1 cellular context compared by ENCODE assay signal in the genomic region with DNA sequence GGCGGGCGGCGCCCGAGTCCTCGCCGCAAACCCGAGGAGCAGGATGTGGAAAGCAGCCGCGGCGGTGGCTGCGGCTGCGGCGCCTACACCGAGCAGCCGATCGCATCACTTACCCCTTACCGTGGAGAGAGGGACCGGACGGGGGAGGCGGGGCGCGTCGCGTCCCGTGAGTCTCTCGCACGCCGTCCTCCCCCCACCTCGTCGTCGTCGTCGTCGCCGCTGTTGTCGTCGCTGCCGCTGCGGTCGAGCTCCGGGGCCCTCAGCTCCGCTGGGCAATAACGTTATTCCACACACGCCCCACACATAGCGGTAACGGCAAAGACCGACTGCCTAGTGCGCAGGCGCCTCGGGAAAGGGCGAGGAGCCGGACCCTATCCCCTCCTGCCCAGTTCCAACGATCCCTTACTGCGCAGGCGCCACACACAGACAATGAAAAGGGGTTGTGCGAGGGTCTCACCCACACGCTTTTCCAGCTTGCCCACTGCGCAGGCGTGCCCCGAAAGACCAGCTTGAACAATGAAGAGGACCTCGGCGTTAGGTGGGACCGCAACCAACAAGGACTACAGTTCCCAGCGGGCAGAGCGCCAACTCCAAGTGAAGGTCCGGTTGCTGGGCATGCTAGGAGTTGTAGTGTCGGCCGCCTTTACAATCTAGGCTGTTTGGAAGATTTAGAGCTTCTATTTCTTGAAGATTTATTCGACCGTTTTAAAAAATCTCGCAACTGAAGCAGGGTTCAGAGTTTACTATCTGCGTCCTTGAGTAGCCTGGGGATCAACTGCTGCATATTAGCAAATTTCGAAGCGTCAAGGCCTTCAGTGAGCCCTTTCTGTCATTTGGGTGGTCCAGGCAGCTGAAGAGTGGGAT.
TF ChIP-seq lines count a peak whose summit lies in the region.

A gene (minus strand): TSS at position 355 of the 864 bp plus-strand sequence. CDS start 30,001 bp downstream, outside the sequence.

TF ChIP-seq in K562, 482 proteins besides CTCF, POLR2A, EP300 and RAD21 (continued from another document and continues in another):
- TF ChIP-seq, protein P1, sequence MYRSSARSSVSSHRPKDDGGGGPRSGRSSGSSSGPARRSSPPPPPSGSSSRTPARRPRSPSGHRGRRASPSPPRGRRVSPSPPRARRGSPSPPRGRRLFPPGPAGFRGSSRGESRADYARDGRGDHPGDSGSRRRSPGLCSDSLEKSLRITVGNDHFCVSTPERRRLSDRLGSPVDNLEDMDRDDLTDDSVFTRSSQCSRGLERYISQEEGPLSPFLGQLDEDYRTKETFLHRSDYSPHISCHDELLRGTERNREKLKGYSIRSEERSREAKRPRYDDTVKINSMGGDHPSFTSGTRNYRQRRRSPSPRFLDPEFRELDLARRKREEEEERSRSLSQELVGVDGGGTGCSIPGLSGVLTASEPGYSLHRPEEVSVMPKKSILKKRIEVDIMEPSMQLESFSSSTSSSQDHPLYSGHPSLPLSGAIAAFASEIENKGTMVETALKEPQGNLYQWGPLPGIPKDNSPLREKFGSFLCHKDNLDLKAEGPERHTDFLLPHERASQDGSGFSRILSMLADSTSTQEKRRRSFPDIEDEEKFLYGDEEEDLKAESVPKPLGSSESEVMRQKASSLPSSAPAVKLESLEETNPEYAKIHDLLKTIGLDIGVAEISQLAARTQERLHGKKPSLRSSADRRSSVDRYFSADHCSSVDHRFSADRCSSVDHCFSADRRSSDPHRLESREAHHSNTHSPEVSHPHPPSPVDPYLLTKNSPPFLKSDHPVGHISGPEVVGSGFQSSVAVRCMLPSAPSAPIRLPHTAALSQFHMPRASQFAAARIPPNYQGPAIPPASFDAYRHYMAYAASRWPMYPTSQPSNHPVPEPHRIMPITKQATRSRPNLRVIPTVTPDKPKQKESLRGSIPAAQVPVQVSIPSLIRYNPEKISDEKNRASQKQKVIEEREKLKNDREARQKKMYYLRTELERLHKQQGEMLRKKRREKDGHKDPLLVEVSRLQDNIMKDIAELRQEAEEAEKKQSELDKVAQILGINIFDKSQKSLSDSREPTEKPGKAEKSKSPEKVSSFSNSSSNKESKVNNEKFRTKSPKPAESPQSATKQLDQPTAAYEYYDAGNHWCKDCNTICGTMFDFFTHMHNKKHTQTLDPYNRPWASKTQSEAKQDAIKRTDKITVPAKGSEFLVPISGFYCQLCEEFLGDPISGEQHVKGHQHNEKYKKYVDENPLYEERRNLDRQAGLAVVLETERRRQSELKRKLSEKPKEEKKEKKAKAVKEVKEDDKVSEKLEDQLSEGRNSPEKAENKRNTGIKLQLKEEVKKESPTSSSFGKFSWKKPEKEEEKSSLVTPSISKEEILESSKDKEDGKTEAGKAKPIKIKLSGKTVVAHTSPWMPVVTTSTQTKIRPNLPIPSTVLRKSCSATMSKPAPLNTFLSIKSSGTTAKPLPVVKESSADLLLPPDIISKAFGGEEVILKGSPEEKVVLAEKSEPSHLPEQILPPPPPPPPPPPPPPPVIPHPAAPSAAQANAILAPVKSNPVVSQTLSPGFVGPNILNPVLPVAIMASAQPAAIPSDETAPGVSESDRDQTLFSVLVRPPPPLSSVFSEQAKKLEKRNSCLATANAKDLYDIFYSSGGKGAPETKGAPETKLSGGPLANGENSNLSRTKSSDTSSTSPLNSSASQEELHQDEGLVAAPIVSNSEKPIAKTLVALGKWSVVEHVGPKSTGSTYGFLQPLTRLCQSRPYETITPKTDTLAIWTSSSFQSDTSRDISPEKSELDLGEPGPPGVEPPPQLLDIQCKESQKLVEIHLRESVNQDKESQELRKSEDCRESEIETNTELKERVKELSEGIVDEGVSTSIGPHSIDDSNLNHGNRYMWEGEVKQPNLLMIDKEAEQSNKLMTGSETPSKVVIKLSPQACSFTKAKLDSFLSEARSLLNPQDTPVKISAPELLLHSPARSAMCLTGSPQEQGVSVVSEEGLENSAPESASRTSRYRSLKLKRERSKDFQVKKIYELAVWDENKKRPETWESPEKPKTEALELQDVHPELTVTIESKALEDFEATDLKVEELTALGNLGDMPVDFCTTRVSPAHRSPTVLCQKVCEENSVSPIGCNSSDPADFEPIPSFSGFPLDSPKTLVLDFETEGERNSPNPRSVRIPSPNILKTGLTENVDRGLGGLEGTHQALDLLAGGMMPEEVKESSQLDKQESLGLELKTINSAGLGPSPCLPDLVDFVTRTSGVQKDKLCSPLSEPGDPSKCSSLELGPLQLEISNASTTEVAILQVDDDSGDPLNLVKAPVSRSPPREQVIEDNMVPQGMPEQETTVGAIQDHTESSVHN (IDR thresholded peaks at IDR 0.05; ENCODE audit: borderline replicate concordance in 1 of 2, low read depth in 1 of 2) = no peak
- TF ChIP-seq ZBTB1 (CRISPR knock-in tag; IDR thresholded peaks at IDR 0.05; ENCODE audit: borderline replicate concordance, low read depth) = peak; percentile 97
- TF ChIP-seq, protein P2, sequence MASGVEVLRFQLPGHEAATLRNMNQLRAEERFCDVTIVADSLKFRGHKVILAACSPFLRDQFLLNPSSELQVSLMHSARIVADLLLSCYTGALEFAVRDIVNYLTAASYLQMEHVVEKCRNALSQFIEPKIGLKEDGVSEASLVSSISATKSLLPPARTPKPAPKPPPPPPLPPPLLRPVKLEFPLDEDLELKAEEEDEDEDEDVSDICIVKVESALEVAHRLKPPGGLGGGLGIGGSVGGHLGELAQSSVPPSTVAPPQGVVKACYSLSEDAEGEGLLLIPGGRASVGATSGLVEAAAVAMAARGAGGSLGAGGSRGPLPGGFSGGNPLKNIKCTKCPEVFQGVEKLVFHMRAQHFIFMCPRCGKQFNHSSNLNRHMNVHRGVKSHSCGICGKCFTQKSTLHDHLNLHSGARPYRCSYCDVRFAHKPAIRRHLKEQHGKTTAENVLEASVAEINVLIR (CRISPR knock-in tag; IDR thresholded peaks at IDR 0.05) = peak; percentile 73
- TF ChIP-seq, protein P3, sequence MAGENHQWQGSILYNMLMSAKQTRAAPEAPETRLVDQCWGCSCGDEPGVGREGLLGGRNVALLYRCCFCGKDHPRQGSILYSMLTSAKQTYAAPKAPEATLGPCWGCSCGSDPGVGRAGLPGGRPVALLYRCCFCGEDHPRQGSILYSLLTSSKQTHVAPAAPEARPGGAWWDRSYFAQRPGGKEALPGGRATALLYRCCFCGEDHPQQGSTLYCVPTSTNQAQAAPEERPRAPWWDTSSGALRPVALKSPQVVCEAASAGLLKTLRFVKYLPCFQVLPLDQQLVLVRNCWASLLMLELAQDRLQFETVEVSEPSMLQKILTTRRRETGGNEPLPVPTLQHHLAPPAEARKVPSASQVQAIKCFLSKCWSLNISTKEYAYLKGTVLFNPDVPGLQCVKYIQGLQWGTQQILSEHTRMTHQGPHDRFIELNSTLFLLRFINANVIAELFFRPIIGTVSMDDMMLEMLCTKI (IDR thresholded peaks at IDR 0.05; ENCODE audit: partially characterized antibody) = no peak
- TF ChIP-seq YBX1 (IDR thresholded peaks at IDR 0.05) = no peak
- no peak for TF ChIP-seq ZNF282 (CRISPR knock-in tag; IDR thresholded peaks at IDR 0.05)
- TF ChIP-seq, protein P4, sequence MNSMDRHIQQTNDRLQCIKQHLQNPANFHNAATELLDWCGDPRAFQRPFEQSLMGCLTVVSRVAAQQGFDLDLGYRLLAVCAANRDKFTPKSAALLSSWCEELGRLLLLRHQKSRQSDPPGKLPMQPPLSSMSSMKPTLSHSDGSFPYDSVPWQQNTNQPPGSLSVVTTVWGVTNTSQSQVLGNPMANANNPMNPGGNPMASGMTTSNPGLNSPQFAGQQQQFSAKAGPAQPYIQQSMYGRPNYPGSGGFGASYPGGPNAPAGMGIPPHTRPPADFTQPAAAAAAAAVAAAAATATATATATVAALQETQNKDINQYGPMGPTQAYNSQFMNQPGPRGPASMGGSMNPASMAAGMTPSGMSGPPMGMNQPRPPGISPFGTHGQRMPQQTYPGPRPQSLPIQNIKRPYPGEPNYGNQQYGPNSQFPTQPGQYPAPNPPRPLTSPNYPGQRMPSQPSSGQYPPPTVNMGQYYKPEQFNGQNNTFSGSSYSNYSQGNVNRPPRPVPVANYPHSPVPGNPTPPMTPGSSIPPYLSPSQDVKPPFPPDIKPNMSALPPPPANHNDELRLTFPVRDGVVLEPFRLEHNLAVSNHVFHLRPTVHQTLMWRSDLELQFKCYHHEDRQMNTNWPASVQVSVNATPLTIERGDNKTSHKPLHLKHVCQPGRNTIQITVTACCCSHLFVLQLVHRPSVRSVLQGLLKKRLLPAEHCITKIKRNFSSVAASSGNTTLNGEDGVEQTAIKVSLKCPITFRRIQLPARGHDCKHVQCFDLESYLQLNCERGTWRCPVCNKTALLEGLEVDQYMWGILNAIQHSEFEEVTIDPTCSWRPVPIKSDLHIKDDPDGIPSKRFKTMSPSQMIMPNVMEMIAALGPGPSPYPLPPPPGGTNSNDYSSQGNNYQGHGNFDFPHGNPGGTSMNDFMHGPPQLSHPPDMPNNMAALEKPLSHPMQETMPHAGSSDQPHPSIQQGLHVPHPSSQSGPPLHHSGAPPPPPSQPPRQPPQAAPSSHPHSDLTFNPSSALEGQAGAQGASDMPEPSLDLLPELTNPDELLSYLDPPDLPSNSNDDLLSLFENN (IDR thresholded peaks at IDR 0.05; ENCODE audit: low read depth in 2 of 2, low read length in 2 of 2) = 0 out of 4 replicates have a peak, but pooled peaks of 1 of the 2 experiments have one; percentile 10
- TF ChIP-seq RCOR1 (IDR thresholded peaks at IDR 0.05; ENCODE audit: borderline replicate concordance in 1 of 2, low read depth in 2 of 2, low read length in 2 of 2) = peak in 1 of 2 experiments; percentile 51; a peak in 2 of 4 replicates
- no peak for TF ChIP-seq THRAP3 (IDR thresholded peaks at IDR 0.05; ENCODE audit: borderline replicate concordance)
- TF ChIP-seq, protein P5, sequence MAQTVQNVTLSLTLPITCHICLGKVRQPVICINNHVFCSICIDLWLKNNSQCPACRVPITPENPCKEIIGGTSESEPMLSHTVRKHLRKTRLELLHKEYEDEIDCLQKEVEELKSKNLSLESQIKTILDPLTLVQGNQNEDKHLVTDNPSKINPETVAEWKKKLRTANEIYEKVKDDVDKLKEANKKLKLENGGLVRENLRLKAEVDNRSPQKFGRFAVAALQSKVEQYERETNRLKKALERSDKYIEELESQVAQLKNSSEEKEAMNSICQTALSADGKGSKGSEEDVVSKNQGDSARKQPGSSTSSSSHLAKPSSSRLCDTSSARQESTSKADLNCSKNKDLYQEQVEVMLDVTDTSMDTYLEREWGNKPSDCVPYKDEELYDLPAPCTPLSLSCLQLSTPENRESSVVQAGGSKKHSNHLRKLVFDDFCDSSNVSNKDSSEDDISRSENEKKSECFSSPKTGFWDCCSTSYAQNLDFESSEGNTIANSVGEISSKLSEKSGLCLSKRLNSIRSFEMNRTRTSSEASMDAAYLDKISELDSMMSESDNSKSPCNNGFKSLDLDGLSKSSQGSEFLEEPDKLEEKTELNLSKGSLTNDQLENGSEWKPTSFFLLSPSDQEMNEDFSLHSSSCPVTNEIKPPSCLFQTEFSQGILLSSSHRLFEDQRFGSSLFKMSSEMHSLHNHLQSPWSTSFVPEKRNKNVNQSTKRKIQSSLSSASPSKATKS (CRISPR knock-in tag; IDR thresholded peaks at IDR 0.05) = no peak
- TF ChIP-seq RBM14 (IDR thresholded peaks at IDR 0.05; ENCODE audit: borderline replicate concordance, insufficient read depth, low read depth, low read length) = no peak
- TF ChIP-seq RUNX1 (IDR thresholded peaks at IDR 0.05; ENCODE audit: low read depth) = 0 out of 2 replicates have a peak, but pooled peaks have one; percentile 17
- no peak for TF ChIP-seq SAFB2 (IDR thresholded peaks at IDR 0.05; ENCODE audit: borderline replicate concordance, low read depth, low read length, severe bottlenecking)
- no peak for TF ChIP-seq TAL1 (IDR thresholded peaks at IDR 0.05)
- TF ChIP-seq, protein P6, sequence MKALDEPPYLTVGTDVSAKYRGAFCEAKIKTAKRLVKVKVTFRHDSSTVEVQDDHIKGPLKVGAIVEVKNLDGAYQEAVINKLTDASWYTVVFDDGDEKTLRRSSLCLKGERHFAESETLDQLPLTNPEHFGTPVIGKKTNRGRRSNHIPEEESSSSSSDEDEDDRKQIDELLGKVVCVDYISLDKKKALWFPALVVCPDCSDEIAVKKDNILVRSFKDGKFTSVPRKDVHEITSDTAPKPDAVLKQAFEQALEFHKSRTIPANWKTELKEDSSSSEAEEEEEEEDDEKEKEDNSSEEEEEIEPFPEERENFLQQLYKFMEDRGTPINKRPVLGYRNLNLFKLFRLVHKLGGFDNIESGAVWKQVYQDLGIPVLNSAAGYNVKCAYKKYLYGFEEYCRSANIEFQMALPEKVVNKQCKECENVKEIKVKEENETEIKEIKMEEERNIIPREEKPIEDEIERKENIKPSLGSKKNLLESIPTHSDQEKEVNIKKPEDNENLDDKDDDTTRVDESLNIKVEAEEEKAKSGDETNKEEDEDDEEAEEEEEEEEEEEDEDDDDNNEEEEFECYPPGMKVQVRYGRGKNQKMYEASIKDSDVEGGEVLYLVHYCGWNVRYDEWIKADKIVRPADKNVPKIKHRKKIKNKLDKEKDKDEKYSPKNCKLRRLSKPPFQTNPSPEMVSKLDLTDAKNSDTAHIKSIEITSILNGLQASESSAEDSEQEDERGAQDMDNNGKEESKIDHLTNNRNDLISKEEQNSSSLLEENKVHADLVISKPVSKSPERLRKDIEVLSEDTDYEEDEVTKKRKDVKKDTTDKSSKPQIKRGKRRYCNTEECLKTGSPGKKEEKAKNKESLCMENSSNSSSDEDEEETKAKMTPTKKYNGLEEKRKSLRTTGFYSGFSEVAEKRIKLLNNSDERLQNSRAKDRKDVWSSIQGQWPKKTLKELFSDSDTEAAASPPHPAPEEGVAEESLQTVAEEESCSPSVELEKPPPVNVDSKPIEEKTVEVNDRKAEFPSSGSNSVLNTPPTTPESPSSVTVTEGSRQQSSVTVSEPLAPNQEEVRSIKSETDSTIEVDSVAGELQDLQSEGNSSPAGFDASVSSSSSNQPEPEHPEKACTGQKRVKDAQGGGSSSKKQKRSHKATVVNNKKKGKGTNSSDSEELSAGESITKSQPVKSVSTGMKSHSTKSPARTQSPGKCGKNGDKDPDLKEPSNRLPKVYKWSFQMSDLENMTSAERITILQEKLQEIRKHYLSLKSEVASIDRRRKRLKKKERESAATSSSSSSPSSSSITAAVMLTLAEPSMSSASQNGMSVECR (CRISPR knock-in tag; IDR thresholded peaks at IDR 0.05) = peak; percentile 59
- TF ChIP-seq, protein P7, sequence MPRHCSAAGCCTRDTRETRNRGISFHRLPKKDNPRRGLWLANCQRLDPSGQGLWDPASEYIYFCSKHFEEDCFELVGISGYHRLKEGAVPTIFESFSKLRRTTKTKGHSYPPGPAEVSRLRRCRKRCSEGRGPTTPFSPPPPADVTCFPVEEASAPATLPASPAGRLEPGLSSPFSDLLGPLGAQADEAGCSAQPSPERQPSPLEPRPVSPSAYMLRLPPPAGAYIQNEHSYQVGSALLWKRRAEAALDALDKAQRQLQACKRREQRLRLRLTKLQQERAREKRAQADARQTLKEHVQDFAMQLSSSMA (CRISPR knock-in tag; IDR thresholded peaks at IDR 0.05) = no peak
- TF ChIP-seq NFXL1 (CRISPR knock-in tag; IDR thresholded peaks at IDR 0.05) = no peak
- no peak for TF ChIP-seq SETDB1 (IDR thresholded peaks at IDR 0.05; ENCODE audit: low read length)
- TF ChIP-seq, protein P8, sequence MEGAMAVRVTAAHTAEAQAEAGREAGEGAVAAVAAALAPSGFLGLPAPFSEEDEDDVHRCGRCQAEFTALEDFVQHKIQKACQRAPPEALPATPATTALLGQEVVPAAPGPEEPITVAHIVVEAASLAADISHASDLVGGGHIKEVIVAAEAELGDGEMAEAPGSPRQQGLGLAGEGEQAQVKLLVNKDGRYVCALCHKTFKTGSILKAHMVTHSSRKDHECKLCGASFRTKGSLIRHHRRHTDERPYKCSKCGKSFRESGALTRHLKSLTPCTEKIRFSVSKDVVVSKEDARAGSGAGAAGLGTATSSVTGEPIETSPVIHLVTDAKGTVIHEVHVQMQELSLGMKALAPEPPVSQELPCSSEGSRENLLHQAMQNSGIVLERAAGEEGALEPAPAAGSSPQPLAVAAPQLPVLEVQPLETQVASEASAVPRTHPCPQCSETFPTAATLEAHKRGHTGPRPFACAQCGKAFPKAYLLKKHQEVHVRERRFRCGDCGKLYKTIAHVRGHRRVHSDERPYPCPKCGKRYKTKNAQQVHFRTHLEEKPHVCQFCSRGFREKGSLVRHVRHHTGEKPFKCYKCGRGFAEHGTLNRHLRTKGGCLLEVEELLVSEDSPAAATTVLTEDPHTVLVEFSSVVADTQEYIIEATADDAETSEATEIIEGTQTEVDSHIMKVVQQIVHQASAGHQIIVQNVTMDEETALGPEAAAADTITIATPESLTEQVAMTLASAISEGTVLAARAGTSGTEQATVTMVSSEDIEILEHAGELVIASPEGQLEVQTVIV (CRISPR knock-in tag; IDR thresholded peaks at IDR 0.05; ENCODE audit: borderline replicate concordance) = no peak
